19 cellular contexts compared by ENCODE assay signal in genomic region chr20:10699941-10700340, GRCh38.
"Had no signal": no experiment of that assay in that cellular context is flagged by ENCODE, and none has a peak within 500 bp of the region (broad histone marks: within the 10 kb centered on the region; RNA-seq: fewer than 3 reads in every experiment).

No MANE protein-coding gene starts in this region.

- FAIRE-seq: islet of Langerhans had no signal

- H3K4me3 ChIP-seq: esophagus muscularis mucosa, gastrocnemius medialis, heart right ventricle, lung, right atrium auricular region, testis, uterus had no signal

- ATAC-seq: effector memory CD8-positive, alpha-beta T cell; gastrocnemius medialis; heart right ventricle; left ventricle myocardium superior; natural killer cell; stimulated activated effector memory CD8-positive, alpha-beta T cell treated with anti-CD3 and anti-CD28 coated beads, Interleukin-12 subunit alpha, Interleukin-12 subunit beta, amount 100 ng/mL, for 72 hours; stimulated activated naive CD8-positive, alpha-beta T cell treated with anti-CD3 and anti-CD28 coated beads, Interleukin-15, Interleukin-2, amounts not matched to agents 100 U/mL and 50 U/mL, for 24 hours had no signal

- H3K4me1 ChIP-seq: esophagus muscularis mucosa, gastrocnemius medialis, right atrium auricular region, testis, uterus had no signal

- H3K9me3 ChIP-seq: esophagus muscularis mucosa, gastrocnemius medialis, heart right ventricle, right atrium auricular region, testis, uterus had no signal

- H3K27me3 ChIP-seq: esophagus muscularis mucosa, gastrocnemius medialis, heart right ventricle, right atrium auricular region, testis, uterus had no signal

- DNase-seq: effector memory CD8-positive, alpha-beta T cell; gastrocnemius medialis; heart right ventricle; hypothalamus; kidney glomerular epithelial cell; left ventricle myocardium superior; mesendoderm; natural killer cell; stimulated activated CD4-positive, alpha-beta T cell treated with anti-CD3 and anti-CD28 coated beads, Interleukin-4, amount 100 ng/mL, for 1 hour; stimulated activated CD8-positive, alpha-beta memory T cell treated with anti-CD3 and anti-CD28 coated beads, Interleukin-4, amount 100 ng/mL, for 48 hours; stimulated activated naive CD8-positive, alpha-beta T cell treated with anti-CD3 and anti-CD28 coated beads, Interleukin-15, Interleukin-2, amounts not matched to agents 100 U/mL and 50 U/mL, for 24 hours; testis; uterus had no signal

- H3K36me3 ChIP-seq: esophagus muscularis mucosa, gastrocnemius medialis, heart right ventricle, right atrium auricular region, uterus had no signal

- H3K27ac ChIP-seq: epithelial cell of prostate, esophagus muscularis mucosa, gastrocnemius medialis, heart right ventricle, right atrium auricular region, testis, uterus had no signal
